ENCODE assay signal across 1 cellular context in the genomic region with DNA sequence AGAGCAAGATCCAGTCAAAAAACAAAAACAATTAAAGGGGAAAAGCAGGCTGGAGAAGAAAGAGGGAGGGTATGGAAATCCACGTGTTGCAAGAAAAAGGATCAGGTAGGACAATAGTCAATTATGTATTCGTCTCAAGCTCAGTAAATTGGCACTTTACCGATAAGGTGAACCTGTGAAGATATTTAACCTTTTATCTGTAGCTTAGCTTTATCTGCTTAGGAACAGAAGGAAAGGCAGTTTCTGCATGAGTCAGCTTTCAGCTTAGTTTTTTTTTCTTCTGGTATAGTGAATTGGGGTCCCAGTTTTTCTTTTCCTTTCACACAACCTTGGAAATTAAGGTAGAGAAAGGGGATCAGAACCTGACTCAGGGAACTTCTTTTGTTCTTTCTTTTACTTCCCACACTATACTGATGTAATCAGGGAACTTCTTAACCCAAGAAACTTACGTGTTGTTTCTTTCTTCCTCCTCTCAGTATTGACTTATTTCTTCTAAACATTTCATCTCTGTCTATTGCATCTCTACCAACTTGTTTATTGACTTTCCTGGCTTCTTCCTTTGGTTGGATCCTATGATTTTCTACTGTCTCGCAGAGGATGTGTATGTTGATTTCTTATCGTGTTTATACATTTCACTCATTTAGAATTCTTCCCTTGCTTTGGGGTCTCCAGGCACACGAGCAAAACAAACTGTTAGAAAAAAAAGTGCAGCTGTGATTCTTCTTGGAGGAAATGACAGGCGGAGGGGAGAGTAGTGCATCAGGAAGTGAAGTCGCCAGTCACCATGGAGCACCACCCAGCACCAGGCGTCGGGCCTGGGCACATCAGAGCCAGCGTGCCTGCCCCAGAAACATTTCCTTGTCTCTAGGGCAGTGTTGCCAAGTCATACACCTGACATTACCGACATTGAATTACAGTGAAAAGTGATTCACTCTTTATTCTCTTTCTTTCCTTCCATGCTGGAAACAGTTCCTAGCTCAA.
TF ChIP-seq lines count a peak whose summit lies in the region.

No MANE protein-coding gene starts in this region.

TF ChIP-seq in H1, 55 proteins besides CTCF, POLR2A, EP300 and RAD21:
- TF ChIP-seq, protein P1, sequence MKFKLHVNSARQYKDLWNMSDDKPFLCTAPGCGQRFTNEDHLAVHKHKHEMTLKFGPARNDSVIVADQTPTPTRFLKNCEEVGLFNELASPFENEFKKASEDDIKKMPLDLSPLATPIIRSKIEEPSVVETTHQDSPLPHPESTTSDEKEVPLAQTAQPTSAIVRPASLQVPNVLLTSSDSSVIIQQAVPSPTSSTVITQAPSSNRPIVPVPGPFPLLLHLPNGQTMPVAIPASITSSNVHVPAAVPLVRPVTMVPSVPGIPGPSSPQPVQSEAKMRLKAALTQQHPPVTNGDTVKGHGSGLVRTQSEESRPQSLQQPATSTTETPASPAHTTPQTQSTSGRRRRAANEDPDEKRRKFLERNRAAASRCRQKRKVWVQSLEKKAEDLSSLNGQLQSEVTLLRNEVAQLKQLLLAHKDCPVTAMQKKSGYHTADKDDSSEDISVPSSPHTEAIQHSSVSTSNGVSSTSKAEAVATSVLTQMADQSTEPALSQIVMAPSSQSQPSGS (IDR thresholded peaks at IDR 0.05; ENCODE audit: low read length), result no peak
- TF ChIP-seq, protein P2, sequence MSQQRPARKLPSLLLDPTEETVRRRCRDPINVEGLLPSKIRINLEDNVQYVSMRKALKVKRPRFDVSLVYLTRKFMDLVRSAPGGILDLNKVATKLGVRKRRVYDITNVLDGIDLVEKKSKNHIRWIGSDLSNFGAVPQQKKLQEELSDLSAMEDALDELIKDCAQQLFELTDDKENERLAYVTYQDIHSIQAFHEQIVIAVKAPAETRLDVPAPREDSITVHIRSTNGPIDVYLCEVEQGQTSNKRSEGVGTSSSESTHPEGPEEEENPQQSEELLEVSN (IDR thresholded peaks at IDR 0.05), result no peak
- TF ChIP-seq CREB1 (IDR thresholded peaks at IDR 0.05) (no peak), TAF1 (IDR thresholded peaks at IDR 0.05; ENCODE audit: low read depth, low read length) (no peak), NRF1 (IDR thresholded peaks at IDR 0.05; ENCODE audit: low read depth, low read length) (no peak), MAFK (IDR thresholded peaks at IDR 0.05; ENCODE audit: low read depth, low read length) (no peak), TBP (IDR thresholded peaks at IDR 0.05; ENCODE audit: low read depth, low read length) (no peak)
